In the genomic region with DNA sequence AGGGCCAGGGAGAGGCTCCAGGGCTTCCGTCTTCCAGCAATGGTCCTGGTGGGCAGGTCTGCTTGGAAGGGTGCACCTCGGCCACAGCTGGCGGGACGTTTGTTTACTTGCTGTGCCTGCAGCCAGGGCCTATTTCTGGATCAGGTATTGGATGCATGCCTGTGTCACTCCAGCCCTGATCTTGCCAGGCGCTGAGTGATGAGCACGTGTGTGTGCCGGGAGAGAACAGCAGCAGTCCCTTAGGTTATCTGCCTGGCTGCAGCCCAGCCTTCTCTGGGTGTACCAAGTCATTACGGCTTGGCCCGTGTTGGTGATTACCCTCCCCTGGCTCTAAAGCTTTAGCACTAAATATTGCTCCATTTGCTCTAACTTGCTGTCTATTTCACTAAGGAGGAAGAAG, we compare ENCODE assay signal across 21 cellular contexts. TPM values are rescaled to one million over a fixed set of nuclear protein-coding genes. Genes with fewer than 3 reads are reported as not detected.
DNase-seq lines count a peak whose midpoint lies in the region; ATAC-seq and TF ChIP-seq lines count a peak whose summit lies in the region.
"Had no signal": no experiment of that assay in that cellular context is flagged by ENCODE, and none has a peak within 500 bp of the region (broad histone marks: within the 10 kb centered on the region; RNA-seq: fewer than 3 reads in every experiment).

No MANE protein-coding gene starts in this region.

- H3K27me3 ChIP-seq in cardiac muscle cell: no peaks in the 10 kb centered on the region
- H3K27me3 ChIP-seq: esophagus squamous epithelium, left lung, tibial artery had no signal

- peak; percentile 16 for ATAC-seq in GM19351 (IDR thresholded peaks at IDR 0.05; ENCODE audit: unreplicated experiment)
- ATAC-seq in HG03575 (IDR thresholded peaks at IDR 0.05; ENCODE audit: extremely low read depth, insufficient number of reproducible peaks, low FRiP score, unreplicated experiment): peak; percentile 7
- peak; percentile 17 for ATAC-seq in stimulated activated memory B cell treated with anti-CD40 and anti-IgM and Interleukin-4, amounts not matched to agents 10 μg/mL and 1 μg/mL and 100 μg/mL, for 72 hours
- ATAC-seq in GM18519 (IDR thresholded peaks at IDR 0.05; ENCODE audit: low FRiP score, unreplicated experiment): no peak
- ATAC-seq: activated T-helper 17 cell treated with anti-CD3 and anti-CD28 coated beads, Interleukin-2, amount 50 U/mL, for 72 hours had no signal

- peak in 1 of 2 donors; percentile 64 for DNase-seq in cardiac muscle cell (ENCODE audit: low read depth in 1 of 2, low spot score in 1 of 2)
- DNase-seq in HCEC 1CT: no peak
- no peak for DNase-seq in activated naive CD4-positive, alpha-beta T cell (lab: John Stamatoyannopoulos, UW)
- DNase-seq: activated CD4-positive, alpha-beta memory T cell treated with anti-CD3 and anti-CD28 coated beads for 36 hours; dermis blood vessel endothelial cell; DND-41; esophagus squamous epithelium; hippocampal formation; Kasumi-1; left lung; NCI-H187 treated with DMSO at 0.1 percent for 48 hours; NCI-H748 treated with DMSO at 0.1 percent for 48 hours; SHP77 treated with DMSO at 0.1 percent for 48 hours; T-helper 9 cell; tibial artery had no signal

- H3K4me1 Mint-ChIP-seq in stimulated activated memory B cell treated with anti-CD40 and anti-IgM and Interleukin-4, amounts not matched to agents 10 μg/mL and 1 μg/mL and 100 μg/mL, for 72 hours: peaks cover 91% of the 10 kb centered on the region
- H3K4me1 Mint-ChIP-seq: activated T-helper 17 cell treated with anti-CD3 and anti-CD28 coated beads, Interleukin-2, amount 50 U/mL, for 72 hours had no signal

- peak overlapping the region; percentile 57 for H3K4me3 Mint-ChIP-seq in stimulated activated memory B cell treated with anti-CD40 and anti-IgM and Interleukin-4, amounts not matched to agents 10 μg/mL and 1 μg/mL and 100 μg/mL, for 72 hours
- H3K4me3 Mint-ChIP-seq: activated CD4-positive, alpha-beta memory T cell treated with anti-CD3 and anti-CD28 coated beads for 36 hours; activated T-helper 17 cell treated with anti-CD3 and anti-CD28 coated beads, Interleukin-2, amount 50 U/mL, for 72 hours; nephron had no signal

- H3K36me3 ChIP-seq in cardiac muscle cell: no peaks in the 10 kb centered on the region

- TF ChIP-seq CTCF in cardiac muscle cell (IDR thresholded peaks at IDR 0.05; ENCODE audit: low read depth, low read length): no peak

- H3K9me3 Mint-ChIP-seq in stimulated activated memory B cell treated with anti-CD40 and anti-IgM and Interleukin-4, amounts not matched to agents 10 μg/mL and 1 μg/mL and 100 μg/mL, for 72 hours: no peaks in the 10 kb centered on the region
- H3K9me3 Mint-ChIP-seq: activated CD4-positive, alpha-beta memory T cell treated with anti-CD3 and anti-CD28 coated beads for 36 hours; activated T-helper 17 cell treated with anti-CD3 and anti-CD28 coated beads, Interleukin-2, amount 50 U/mL, for 72 hours; nephron had no signal

- H3K4me1 ChIP-seq in cardiac muscle cell (ENCODE audit: low read depth): peaks cover 19% of the 10 kb centered on the region
- H3K4me1 ChIP-seq: esophagus squamous epithelium, tibial artery had no signal

- H3K27ac Mint-ChIP-seq in stimulated activated memory B cell treated with anti-CD40 and anti-IgM and Interleukin-4, amounts not matched to agents 10 μg/mL and 1 μg/mL and 100 μg/mL, for 72 hours: peak overlapping the region; percentile 95
- H3K27ac Mint-ChIP-seq: activated CD4-positive, alpha-beta memory T cell treated with anti-CD3 and anti-CD28 coated beads for 36 hours; activated T-helper 17 cell treated with anti-CD3 and anti-CD28 coated beads, Interleukin-2, amount 50 U/mL, for 72 hours; nephron had no signal

- no peaks in the 10 kb centered on the region for H3K9me3 ChIP-seq in cardiac muscle cell (ENCODE audit: low read depth)
- H3K9me3 ChIP-seq: esophagus squamous epithelium, left lung, tibial artery had no signal

- peaks cover 54% of the 10 kb centered on the region for H3K36me3 Mint-ChIP-seq in stimulated activated memory B cell treated with anti-CD40 and anti-IgM and Interleukin-4, amounts not matched to agents 10 μg/mL and 1 μg/mL and 100 μg/mL, for 72 hours

- H3K4me3 ChIP-seq in cardiac muscle cell: no peak overlapping the region
- H3K4me3 ChIP-seq: esophagus squamous epithelium, left lung, tibial artery had no signal

- peak overlapping the region; percentile 78 for H3K27ac ChIP-seq in cardiac muscle cell
- H3K27ac ChIP-seq: tibial artery had no signal

- no peaks in the 10 kb centered on the region for H3K27me3 Mint-ChIP-seq in stimulated activated memory B cell treated with anti-CD40 and anti-IgM and Interleukin-4, amounts not matched to agents 10 μg/mL and 1 μg/mL and 100 μg/mL, for 72 hours
- H3K27me3 Mint-ChIP-seq: activated CD4-positive, alpha-beta memory T cell treated with anti-CD3 and anti-CD28 coated beads for 36 hours; activated T-helper 17 cell treated with anti-CD3 and anti-CD28 coated beads, Interleukin-2, amount 50 U/mL, for 72 hours had no signal

RNA-seq across cellular contexts. Expression of a gene that starts 14.9 kb away (rescaled TPM):
- 16.7 and 20.2 TPM in 2 replicates for total RNA-seq in cardiac muscle cell
- 22.6 and 26.2 TPM in 2 replicates for polyA plus RNA-seq in cardiac muscle cell

RNA-seq across cellular contexts. Expression of a gene that starts 19.2 kb away (rescaled TPM):
- total RNA-seq in cardiac muscle cell: 20.3 and 22.7 TPM in 2 replicates
- 19.7 and 20.3 TPM in 2 replicates for polyA plus RNA-seq in cardiac muscle cell

RNA-seq across cellular contexts. Expression of a gene that starts 44.2 kb away (rescaled TPM):
- 1.7 and 15.2 TPM in 2 replicates for total RNA-seq in cardiac muscle cell
- polyA plus RNA-seq in cardiac muscle cell: 1.4 and 12.1 TPM in 2 replicates
